Comparison of ENCODE assay signal across 8 cellular contexts in genomic region chr17:20321357-20321756, GRCh38.
DNase-seq lines count a peak whose midpoint lies in the region; ATAC-seq and TF ChIP-seq lines count a peak whose summit lies in the region.
"Not testable (repeated sequence)": the region's sequence is repeated elsewhere in the genome, so short reads cannot be mapped to it uniquely, and the experiment has no call there.

No MANE protein-coding gene starts in this region.

- not testable (repeated sequence) for DNase-seq in Jurkat, Clone E6-1 (ENCODE audit: low read depth, low spot score); ascending aorta (ENCODE audit: low spot score in 2 of 2); sciatic nerve (ENCODE audit: low spot score); upper lobe of right lung
- DNase-seq in activated CD4-positive, alpha-beta T cell treated with anti-CD3 and anti-CD28 coated beads, Interleukin-2, amount 10 ng/mL, durations not matched to agents 24 days and 14 days: peak; percentile 56
- DNase-seq in right cardiac atrium: peak in 1 of 3 donors; percentile 57

- 96% methylated on average over 32 of the region's 32 CpGs for WGBS in right cardiac atrium

- H3K9me3 ChIP-seq in ascending aorta; right cardiac atrium (ENCODE audit: control insufficient read depth, low read length); upper lobe of right lung: not testable (repeated sequence)

- not testable (repeated sequence) for H3K4me1 ChIP-seq in ascending aorta; right cardiac atrium (ENCODE audit: control insufficient read depth, insufficient read depth, low read length); upper lobe of right lung

- not testable (repeated sequence) for H3K4me3 Mint-ChIP-seq in activated CD4-positive, alpha-beta T cell treated with anti-CD3 and anti-CD28 coated beads, Interleukin-2, amount 10 ng/mL, durations not matched to agents 24 days and 14 days

- not testable (repeated sequence) for H3K4me1 Mint-ChIP-seq in activated CD4-positive, alpha-beta T cell treated with anti-CD3 and anti-CD28 coated beads, Interleukin-2, amount 10 ng/mL, durations not matched to agents 24 days and 14 days

- peak; percentile 45 for ATAC-seq in esophagus mucosa
- ATAC-seq in right cardiac atrium: peak; percentile 15 to 27
- peak; percentile 12 for ATAC-seq in sciatic nerve
- peak; percentile 6 for ATAC-seq in upper lobe of right lung

- not testable (repeated sequence) for H3K27me3 ChIP-seq in ascending aorta; right cardiac atrium (ENCODE audit: control insufficient read depth, insufficient read depth); upper lobe of right lung

- not testable (repeated sequence) for H3K36me3 ChIP-seq in ascending aorta, upper lobe of right lung

- H3K27ac Mint-ChIP-seq in activated CD4-positive, alpha-beta T cell treated with anti-CD3 and anti-CD28 coated beads, Interleukin-2, amount 10 ng/mL, durations not matched to agents 24 days and 14 days: peak overlapping the region; percentile 60

- TF ChIP-seq CTCF in 22Rv1 (IDR thresholded peaks at IDR 0.05); ascending aorta (IDR thresholded peaks at IDR 0.05); upper lobe of right lung (IDR thresholded peaks at IDR 0.05): not testable (repeated sequence)

- not testable (repeated sequence) for H3K9me3 Mint-ChIP-seq in activated CD4-positive, alpha-beta T cell treated with anti-CD3 and anti-CD28 coated beads, Interleukin-2, amount 10 ng/mL, durations not matched to agents 24 days and 14 days

- peak overlapping the region; percentile 35 for H3K4me3 ChIP-seq in Jurkat, Clone E6-1 (ENCODE audit: low read length)
- peak overlapping the region in 1 of 2 donors; percentile 28 for H3K4me3 ChIP-seq in ascending aorta
- H3K4me3 ChIP-seq in right cardiac atrium (ENCODE audit: low read length); upper lobe of right lung: not testable (repeated sequence)

- not testable (repeated sequence) for H3K36me3 Mint-ChIP-seq in activated CD4-positive, alpha-beta T cell treated with anti-CD3 and anti-CD28 coated beads, Interleukin-2, amount 10 ng/mL, durations not matched to agents 24 days and 14 days (ENCODE audit: low read depth)

- not testable (repeated sequence) for H3K27me3 Mint-ChIP-seq in activated CD4-positive, alpha-beta T cell treated with anti-CD3 and anti-CD28 coated beads, Interleukin-2, amount 10 ng/mL, durations not matched to agents 24 days and 14 days

- 0 out of 2 replicates have a peak overlapping the region, but pooled peaks have one; percentile 32 for H3K27ac ChIP-seq in 22Rv1
- H3K27ac ChIP-seq in ascending aorta: peak overlapping the region; percentile 53 to 76
- H3K27ac ChIP-seq in right cardiac atrium (ENCODE audit: low read length); upper lobe of right lung: not testable (repeated sequence)

- intact Hi-C loops in activated CD4-positive, alpha-beta T cell treated with anti-CD3 and anti-CD28 coated beads, Interleukin-2, amount 10 ng/mL, durations not matched to agents 24 days and 14 days (cut with micrococcal nuclease): loop anchor here (2.0 to 5.0 kb wide), 3 partner anchors 87 to 329 kb away; no protein-coding TSS in a partner anchor
- intact Hi-C loops in ascending aorta (cut with DNase I); upper lobe of right lung (cut with DNase I): not testable (repeated sequence)
- intact Hi-C loops in right cardiac atrium (cut with DNase I) (loop anchor here in 1 of 4 donors (2.0 kb wide), 1 partner anchor 199 kb away; no protein-coding TSS in a partner anchor), sciatic nerve (cut with DNase I) (loop anchor here (10.0 kb wide), 1 partner anchor 327 kb away; no protein-coding TSS in a partner anchor)
